ENCODE assay signal across 18 cellular contexts in the genomic region with DNA sequence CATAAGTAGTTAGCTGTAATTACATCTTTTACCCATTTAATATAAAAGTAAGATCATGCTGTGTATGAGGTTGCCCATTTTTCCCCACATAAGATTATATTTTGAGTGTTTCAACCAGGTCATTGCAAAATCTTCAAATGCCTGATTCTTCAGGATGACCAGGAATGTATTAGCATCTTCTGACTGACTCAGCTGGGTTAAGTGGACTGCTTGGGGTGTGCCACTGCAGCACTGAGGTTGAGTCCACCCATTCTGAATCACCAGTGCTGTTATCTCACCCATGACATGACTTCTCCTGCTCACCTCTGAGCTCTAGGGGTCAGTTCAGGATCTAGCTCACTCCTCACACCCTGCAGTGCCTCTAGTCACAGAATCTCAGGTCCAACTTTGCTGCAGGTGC.
DNase-seq lines count a peak whose midpoint lies in the region; ATAC-seq, FAIRE-seq and TF ChIP-seq lines count a peak whose summit lies in the region.
"Had no signal": no experiment of that assay in that cellular context is flagged by ENCODE, and none has a peak within 500 bp of the region (broad histone marks: within the 10 kb centered on the region; RNA-seq: fewer than 3 reads in every experiment).

No MANE protein-coding gene starts in this region.

- intact Hi-C loops in left lung (cut with DNase I): no loop called here

- in situ Hi-C loops in KBM-7 (cut with MboI; ENCODE audit: low pct_unique_long_range_greater_than_20kb, low sequenced_read_pairs): no loop called here

- no peak overlapping the region for H3K4me3 ChIP-seq in cardiac fibroblast (replicated peaks in 1 of 2; ENCODE audit: low read depth in 2 of 2, low read length in 2 of 2)
- no peak overlapping the region for H3K4me3 ChIP-seq in left lung
- H3K4me3 ChIP-seq: adrenal gland, esophagus muscularis mucosa had no signal

- TF ChIP-seq CTCF in cardiac fibroblast (IDR thresholded peaks at IDR 0.05; ENCODE audit: low read depth, low read length): no peak
- TF ChIP-seq CTCF in left lung (IDR thresholded peaks at IDR 0.05): no peak

- no peaks in the 10 kb centered on the region for H3K36me3 ChIP-seq in left lung
- H3K36me3 ChIP-seq: adrenal gland, esophagus muscularis mucosa had no signal

- peak; percentile 54 for FAIRE-seq in HTR-8/SVneo (lab: Jason Lieb, UNC)

- H3K27me3 ChIP-seq in left lung: no peaks in the 10 kb centered on the region
- H3K27me3 ChIP-seq: adrenal gland, esophagus muscularis mucosa had no signal

- H3K27ac ChIP-seq in left lung: no peak overlapping the region
- H3K27ac ChIP-seq: adrenal gland, esophagus muscularis mucosa had no signal

- peak; percentile 42 for ATAC-seq in left lung
- ATAC-seq in GM18517 (IDR thresholded peaks at IDR 0.05; ENCODE audit: unreplicated experiment): no peak
- no peak for ATAC-seq in GM21515 (IDR thresholded peaks at IDR 0.05; ENCODE audit: unreplicated experiment)
- ATAC-seq: naive thymus-derived CD8-positive, alpha-beta T cell; Panc1 had no signal

- DNase-seq in AG20443 (ENCODE audit: low spot score) (peak; percentile 79), HTR-8/SVneo (ENCODE audit: insufficient read length, low spot score) (no peak), cardiac fibroblast (ENCODE audit: low read depth in 2 of 2) (peak; percentile 25 to 73), left lung (no peak), retina (no peak), KBM-7 (no peak)
- DNase-seq: activated CD4-positive, CD25-positive, alpha-beta regulatory T cell; activated CD8-positive, alpha-beta memory T cell treated with anti-CD3 and anti-CD28 coated beads for 24 hours; adrenal gland; cortex of kidney; naive thymus-derived CD8-positive, alpha-beta T cell; NCI-H2081 treated with DMSO at 0.1 percent for 48 hours; NCI-H69; T-helper 1 cell had no signal

- H3K9me3 ChIP-seq in left lung: no peaks in the 10 kb centered on the region
- H3K9me3 ChIP-seq: adrenal gland, esophagus muscularis mucosa had no signal

- peaks cover 0 to 9% of the 10 kb centered on the region in 2 donors for H3K4me1 ChIP-seq in left lung
- H3K4me1 ChIP-seq: adrenal gland, esophagus muscularis mucosa had no signal

Comparison
In these comparisons a context has a peak if more than half of its experiments do, and no peak if none do; other contexts are left out.
1. DNase-seq: peak in AG20443 (single experiment) and cardiac fibroblast (2 of 2); none in HTR-8/SVneo (single experiment), left lung (0 of 2), retina (single experiment) and KBM-7 (single experiment).